8 cellular contexts compared by ENCODE assay signal in the genomic region with DNA sequence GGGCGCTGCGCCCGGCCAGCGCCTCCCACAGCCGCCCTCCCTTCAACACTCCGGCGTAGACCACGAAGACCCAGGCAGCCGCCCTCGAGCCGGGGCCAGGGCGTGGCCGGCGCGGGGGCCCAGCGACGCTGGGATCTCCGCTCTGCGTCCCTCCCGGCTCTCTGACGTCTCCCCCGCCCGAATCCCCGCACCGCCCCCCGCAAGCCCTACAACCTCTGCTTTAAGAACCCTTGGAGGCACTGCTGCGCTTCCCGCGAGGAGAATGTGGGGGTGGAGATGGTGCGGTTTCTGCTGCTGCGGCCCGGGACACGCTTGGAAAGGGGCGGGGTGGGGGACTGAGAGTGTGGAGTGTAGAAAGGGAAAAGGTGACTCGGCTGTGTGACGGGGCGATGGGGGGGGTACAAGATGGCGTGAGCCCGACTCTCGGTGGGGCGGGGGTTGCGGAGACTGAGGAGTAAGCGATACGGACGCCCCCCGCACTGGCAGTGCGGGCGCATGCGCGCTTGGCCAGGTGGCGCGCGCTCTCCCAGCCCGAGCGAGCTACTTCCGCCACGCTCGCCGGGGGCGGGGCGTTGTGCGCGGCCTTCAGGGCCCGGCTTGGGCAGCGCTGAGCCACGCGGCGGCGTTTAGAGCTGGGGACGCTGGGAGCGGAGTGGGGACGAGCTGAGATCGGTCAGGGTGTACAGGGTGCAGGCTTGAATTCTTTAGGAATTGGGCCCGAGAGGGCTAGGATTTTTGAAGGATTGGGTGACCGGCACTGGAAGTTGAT. TPM values are rescaled to one million over a fixed set of nuclear protein-coding genes. Genes with fewer than 3 reads are reported as not detected.
DNase-seq lines count a peak whose midpoint lies in the region; ATAC-seq, FAIRE-seq and TF ChIP-seq lines count a peak whose summit lies in the region.

Gene SUPT3H, minus strand, starts transcription at position 380 of the 769 bp plus-strand sequence.

- WGBS in prostate gland: under 1% methylated on average over 52 of the region's 75 CpGs
- WGBS in urinary bladder: under 1% methylated on average over 75 of the region's 75 CpGs

- H3K27ac ChIP-seq in prostate gland (peak within 1 kb of the TSS; percentile 97), urinary bladder (ENCODE audit: low read depth) (peak within 1 kb of the TSS; percentile 87)

- peaks cover 23 to 26% (median 25%) of the 10 kb centered on the region in 3 donors for H3K4me1 Mint-ChIP-seq in T-cell

- peak within 1 kb of the TSS; percentile 89 to 98 (median 98) for H3K4me3 Mint-ChIP-seq in T-cell

- no peaks in the 10 kb centered on the region for H3K4me1 ChIP-seq in prostate gland (replicated peaks)
- H3K4me1 ChIP-seq in urinary bladder (ENCODE audit: insufficient read depth): no peaks in the 10 kb centered on the region

- H3K27me3 ChIP-seq in prostate gland (replicated peaks; ENCODE audit: insufficient read depth): no peaks in the 10 kb centered on the region

- intact Hi-C loops in left ventricle myocardium superior (cut with micrococcal nuclease): no loop called here
- intact Hi-C loops in prostate gland (cut with DNase I): loop anchor here (5.0 kb wide), 1 partner anchor 720 kb away; no protein-coding TSS in a partner anchor

- peak; percentile 75 for DNase-seq in GM12891 (ENCODE audit: insufficient read length, low spot score)
- peak; percentile 95 to 96 (median 95) for DNase-seq in NCI-H1417 (lab: John Stamatoyannopoulos, UW)
- DNase-seq in T-cell: peak; percentile 81 to 93 (median 88)
- DNase-seq in amniotic epithelial cell (ENCODE audit: low read depth): peak; percentile 89
- peak; percentile 97 for DNase-seq in left ventricle myocardium superior
- DNase-seq in prostate gland (ENCODE audit: low spot score): peak; percentile 86

- H3K27me3 Mint-ChIP-seq in T-cell: no peaks in the 10 kb centered on the region

- peak; percentile 99 for FAIRE-seq in GM12891 (lab: Jason Lieb, UNC)

- POLR2A ChIA-PET in T-cell (lab: Charles Lee): interaction anchor here in 1 of 2 donors (0.6 to 1.0 kb wide), 5 partner anchors 24 to 459 kb away, joined by 3 to 12 read pairs (median 5); no protein-coding TSS in a partner anchor

- no peaks in the 10 kb centered on the region for H3K9me3 ChIP-seq in prostate gland

- ATAC-seq in HG02759 (IDR thresholded peaks at IDR 0.05; ENCODE audit: unreplicated experiment): peak; percentile 96
- ATAC-seq in T-cell (replicated peaks in 1 of 4): peak; percentile 84 to 88 (median 87)
- ATAC-seq in left ventricle myocardium superior: peak; percentile 98

- peak within 1 kb of the TSS; percentile 92 to 96 for H3K27ac Mint-ChIP-seq in T-cell

- peak; percentile 96 for TF ChIP-seq POLR2A in GM12891 (IDR thresholded peaks at IDR 0.05; ENCODE audit: low read depth, low read length)
- TF ChIP-seq POLR2A in prostate gland (IDR thresholded peaks at IDR 0.05): peak; percentile 67

- TF ChIP-seq CTCF in prostate gland (IDR thresholded peaks at IDR 0.05): peak in 2 of 4 experiments; percentile 32 to 39

- CTCF ChIA-PET in T-cell (lab: Charles Lee): interaction anchor here (0.5 to 2.6 kb wide), 12 partner anchors 42 to 722 kb away, joined by 3 to 10 read pairs (median 4); no protein-coding TSS in a partner anchor

- H3K4me3 ChIP-seq in prostate gland: peak within 1 kb of the TSS; percentile 82 to 92
- peak within 1 kb of the TSS; percentile 83 for H3K4me3 ChIP-seq in urinary bladder (ENCODE audit: low read depth, low read length)

- H3K36me3 Mint-ChIP-seq in T-cell: no peaks in the 10 kb centered on the region

- no peaks in the 10 kb centered on the region for H3K9me3 Mint-ChIP-seq in T-cell

- H3K36me3 ChIP-seq in prostate gland (no peaks in the 10 kb centered on the region), urinary bladder (ENCODE audit: insufficient read depth) (no peaks in the 10 kb centered on the region)

TF ChIP-seq in GM12891, 5 proteins besides CTCF, POLR2A, EP300 and RAD21:
- TF ChIP-seq PAX5 (IDR thresholded peaks at IDR 0.05; ENCODE audit: insufficient read depth, low read length, severe bottlenecking) (peak; percentile 54), TAF1 (IDR thresholded peaks at IDR 0.05; ENCODE audit: low read depth, low read length) (peak; percentile 85), POLR2AphosphoS5 (IDR thresholded peaks at IDR 0.05; ENCODE audit: low read depth, low read length) (peak; percentile 85; the same call in 1 of the 2 replicates), SPI1 (IDR thresholded peaks at IDR 0.05; ENCODE audit: low read depth, low read length) (no peak), POU2F2 (IDR thresholded peaks at IDR 0.05; ENCODE audit: low read depth, low read length) (peak; percentile 71)

RNA-seq across cellular contexts. Expression of gene SUPT3H, which starts in this region (rescaled TPM):
- polyA plus RNA-seq in GM12891 (2012; ENCODE audit: low read depth, missing spikeins): 4.3 TPM
- total RNA-seq in T-cell (10 to 100 TPM in 3 of 5 donors, 1 to 10 TPM in 2; 9.3 to 12.9 (median 10.7) TPM), left ventricle myocardium superior (2.8 TPM), prostate gland (10 to 100 TPM in 1 of 2 donors, 1 to 10 TPM in 1; 4.6 to 13.1 TPM), urinary bladder (12.5 TPM)
- polyA plus RNA-seq in urinary bladder: 9.4 TPM

Comparison
In these comparisons a context has a peak if more than half of its experiments do, and no peak if none do; other contexts are left out.
1. Peak in every context shown above with its lines: DNase-seq, ATAC-seq, H3K4me3 ChIP-seq and H3K27ac ChIP-seq.